ENCODE assay signal across 1 cellular context in the genomic region with DNA sequence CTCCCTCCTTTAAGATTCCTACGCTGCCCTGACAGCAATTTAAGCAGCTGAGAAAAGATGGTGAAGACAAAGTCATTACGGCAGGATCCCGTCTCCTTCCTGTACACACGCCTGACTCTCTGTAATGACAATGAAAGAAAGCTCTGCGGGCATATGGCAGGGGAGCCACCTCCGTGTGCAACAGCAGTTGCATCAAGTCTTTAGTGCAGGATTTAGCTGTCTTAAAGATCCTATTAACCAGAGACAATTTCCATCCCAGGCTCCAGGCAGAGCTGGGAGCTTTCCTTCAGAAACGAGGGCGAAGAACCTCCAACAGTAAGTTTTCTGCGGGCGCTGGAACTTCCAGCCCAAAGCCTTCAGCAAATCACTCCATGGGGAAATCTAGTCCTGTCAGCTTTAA.
TF ChIP-seq lines count a peak whose summit lies in the region.

No MANE protein-coding gene starts in this region.

TF ChIP-seq in GM23338, 12 proteins besides CTCF, POLR2A, EP300 and RAD21 (continued from another document):
- TF ChIP-seq, protein P1, sequence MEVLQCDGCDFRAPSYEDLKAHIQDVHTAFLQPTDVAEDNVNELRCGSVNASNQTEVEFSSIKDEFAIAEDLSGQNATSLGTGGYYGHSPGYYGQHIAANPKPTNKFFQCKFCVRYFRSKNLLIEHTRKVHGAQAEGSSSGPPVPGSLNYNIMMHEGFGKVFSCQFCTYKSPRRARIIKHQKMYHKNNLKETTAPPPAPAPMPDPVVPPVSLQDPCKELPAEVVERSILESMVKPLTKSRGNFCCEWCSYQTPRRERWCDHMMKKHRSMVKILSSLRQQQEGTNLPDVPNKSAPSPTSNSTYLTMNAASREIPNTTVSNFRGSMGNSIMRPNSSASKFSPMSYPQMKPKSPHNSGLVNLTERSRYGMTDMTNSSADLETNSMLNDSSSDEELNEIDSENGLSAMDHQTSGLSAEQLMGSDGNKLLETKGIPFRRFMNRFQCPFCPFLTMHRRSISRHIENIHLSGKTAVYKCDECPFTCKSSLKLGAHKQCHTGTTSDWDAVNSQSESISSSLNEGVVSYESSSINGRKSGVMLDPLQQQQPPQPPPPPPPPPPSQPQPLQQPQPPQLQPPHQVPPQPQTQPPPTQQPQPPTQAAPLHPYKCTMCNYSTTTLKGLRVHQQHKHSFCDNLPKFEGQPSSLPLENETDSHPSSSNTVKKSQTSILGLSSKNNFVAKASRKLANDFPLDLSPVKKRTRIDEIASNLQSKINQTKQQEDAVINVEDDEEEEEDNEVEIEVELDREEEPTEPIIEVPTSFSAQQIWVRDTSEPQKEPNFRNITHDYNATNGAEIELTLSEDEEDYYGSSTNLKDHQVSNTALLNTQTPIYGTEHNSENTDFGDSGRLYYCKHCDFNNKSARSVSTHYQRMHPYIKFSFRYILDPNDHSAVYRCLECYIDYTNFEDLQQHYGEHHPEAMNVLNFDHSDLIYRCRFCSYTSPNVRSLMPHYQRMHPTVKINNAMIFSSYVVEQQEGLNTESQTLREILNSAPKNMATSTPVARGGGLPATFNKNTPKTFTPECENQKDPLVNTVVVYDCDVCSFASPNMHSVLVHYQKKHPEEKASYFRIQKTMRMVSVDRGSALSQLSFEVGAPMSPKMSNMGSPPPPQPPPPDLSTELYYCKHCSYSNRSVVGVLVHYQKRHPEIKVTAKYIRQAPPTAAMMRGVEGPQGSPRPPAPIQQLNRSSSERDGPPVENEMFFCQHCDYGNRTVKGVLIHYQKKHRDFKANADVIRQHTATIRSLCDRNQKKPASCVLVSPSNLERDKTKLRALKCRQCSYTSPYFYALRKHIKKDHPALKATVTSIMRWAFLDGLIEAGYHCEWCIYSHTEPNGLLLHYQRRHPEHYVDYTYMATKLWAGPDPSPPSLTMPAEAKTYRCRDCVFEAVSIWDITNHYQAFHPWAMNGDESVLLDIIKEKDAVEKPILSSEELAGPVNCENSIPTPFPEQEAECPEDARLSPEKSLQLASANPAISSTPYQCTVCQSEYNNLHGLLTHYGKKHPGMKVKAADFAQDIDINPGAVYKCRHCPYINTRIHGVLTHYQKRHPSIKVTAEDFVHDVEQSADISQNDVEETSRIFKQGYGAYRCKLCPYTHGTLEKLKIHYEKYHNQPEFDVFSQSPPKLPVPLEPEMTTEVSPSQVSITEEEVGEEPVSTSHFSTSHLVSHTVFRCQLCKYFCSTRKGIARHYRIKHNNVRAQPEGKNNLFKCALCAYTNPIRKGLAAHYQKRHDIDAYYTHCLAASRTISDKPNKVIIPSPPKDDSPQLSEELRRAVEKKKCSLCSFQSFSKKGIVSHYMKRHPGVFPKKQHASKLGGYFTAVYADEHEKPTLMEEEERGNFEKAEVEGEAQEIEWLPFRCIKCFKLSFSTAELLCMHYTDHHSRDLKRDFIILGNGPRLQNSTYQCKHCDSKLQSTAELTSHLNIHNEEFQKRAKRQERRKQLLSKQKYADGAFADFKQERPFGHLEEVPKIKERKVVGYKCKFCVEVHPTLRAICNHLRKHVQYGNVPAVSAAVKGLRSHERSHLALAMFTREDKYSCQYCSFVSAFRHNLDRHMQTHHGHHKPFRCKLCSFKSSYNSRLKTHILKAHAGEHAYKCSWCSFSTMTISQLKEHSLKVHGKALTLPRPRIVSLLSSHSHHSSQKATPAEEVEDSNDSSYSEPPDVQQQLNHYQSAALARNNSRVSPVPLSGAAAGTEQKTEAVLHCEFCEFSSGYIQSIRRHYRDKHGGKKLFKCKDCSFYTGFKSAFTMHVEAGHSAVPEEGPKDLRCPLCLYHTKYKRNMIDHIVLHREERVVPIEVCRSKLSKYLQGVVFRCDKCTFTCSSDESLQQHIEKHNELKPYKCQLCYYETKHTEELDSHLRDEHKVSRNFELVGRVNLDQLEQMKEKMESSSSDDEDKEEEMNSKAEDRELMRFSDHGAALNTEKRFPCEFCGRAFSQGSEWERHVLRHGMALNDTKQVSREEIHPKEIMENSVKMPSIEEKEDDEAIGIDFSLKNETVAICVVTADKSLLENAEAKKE (CRISPR knock-in tag; IDR thresholded peaks at IDR 0.05), result no peak
- TF ChIP-seq, protein P2, sequence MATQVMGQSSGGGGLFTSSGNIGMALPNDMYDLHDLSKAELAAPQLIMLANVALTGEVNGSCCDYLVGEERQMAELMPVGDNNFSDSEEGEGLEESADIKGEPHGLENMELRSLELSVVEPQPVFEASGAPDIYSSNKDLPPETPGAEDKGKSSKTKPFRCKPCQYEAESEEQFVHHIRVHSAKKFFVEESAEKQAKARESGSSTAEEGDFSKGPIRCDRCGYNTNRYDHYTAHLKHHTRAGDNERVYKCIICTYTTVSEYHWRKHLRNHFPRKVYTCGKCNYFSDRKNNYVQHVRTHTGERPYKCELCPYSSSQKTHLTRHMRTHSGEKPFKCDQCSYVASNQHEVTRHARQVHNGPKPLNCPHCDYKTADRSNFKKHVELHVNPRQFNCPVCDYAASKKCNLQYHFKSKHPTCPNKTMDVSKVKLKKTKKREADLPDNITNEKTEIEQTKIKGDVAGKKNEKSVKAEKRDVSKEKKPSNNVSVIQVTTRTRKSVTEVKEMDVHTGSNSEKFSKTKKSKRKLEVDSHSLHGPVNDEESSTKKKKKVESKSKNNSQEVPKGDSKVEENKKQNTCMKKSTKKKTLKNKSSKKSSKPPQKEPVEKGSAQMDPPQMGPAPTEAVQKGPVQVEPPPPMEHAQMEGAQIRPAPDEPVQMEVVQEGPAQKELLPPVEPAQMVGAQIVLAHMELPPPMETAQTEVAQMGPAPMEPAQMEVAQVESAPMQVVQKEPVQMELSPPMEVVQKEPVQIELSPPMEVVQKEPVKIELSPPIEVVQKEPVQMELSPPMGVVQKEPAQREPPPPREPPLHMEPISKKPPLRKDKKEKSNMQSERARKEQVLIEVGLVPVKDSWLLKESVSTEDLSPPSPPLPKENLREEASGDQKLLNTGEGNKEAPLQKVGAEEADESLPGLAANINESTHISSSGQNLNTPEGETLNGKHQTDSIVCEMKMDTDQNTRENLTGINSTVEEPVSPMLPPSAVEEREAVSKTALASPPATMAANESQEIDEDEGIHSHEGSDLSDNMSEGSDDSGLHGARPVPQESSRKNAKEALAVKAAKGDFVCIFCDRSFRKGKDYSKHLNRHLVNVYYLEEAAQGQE (IDR thresholded peaks at IDR 0.05; ENCODE audit: unreplicated experiment), result no peak
- no peak for TF ChIP-seq STAT1 (IDR thresholded peaks at IDR 0.05; ENCODE audit: unreplicated experiment)
- no peak for TF ChIP-seq EZH2 (IDR thresholded peaks at IDR 0.05; ENCODE audit: low read depth, unreplicated experiment)
